8 cellular contexts compared by ENCODE assay signal in the genomic region with DNA sequence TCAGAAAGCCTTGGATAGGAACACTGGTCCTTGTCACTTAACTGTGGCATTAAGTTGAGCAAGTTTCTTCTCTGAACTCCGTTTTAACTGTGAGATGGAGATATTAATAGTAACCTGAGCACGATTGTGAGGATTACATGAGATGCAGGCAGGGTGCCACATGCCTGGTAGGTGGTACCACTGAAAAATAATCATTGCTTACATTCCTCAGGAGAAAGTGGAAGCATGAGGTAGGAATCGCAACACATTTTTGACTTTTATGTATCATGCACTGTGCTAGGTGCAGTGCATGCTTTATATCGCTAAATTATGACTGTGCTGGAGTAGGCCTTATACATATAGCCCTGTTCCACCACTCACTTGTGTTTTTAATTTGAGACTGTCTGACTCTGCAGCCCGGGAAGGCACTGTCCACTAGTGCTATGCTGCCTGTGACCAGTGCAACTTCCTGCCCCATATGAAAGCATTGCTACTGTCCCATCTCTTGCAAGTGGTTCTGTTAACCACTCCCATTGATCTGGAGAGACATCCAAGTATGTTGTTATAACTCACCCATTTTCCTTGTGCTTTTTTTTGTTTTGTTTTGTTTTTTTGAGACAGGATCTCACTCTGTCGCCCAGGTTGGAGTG. TPM values are rescaled to one million over a fixed set of nuclear protein-coding genes. Genes with fewer than 3 reads are reported as not detected.
DNase-seq lines count a peak whose midpoint lies in the region; FAIRE-seq and TF ChIP-seq lines count a peak whose summit lies in the region.

No MANE protein-coding gene starts in this region.

- peaks cover 28% of the 10 kb centered on the region for H3K4me1 Mint-ChIP-seq in Caco-2 (ENCODE audit: low read depth, unreplicated experiment)

- peak overlapping the region; percentile 85 for H3K4me2 ChIP-seq in osteoblast (ENCODE audit: insufficient read depth, low read length)

- intact Hi-C loops in Caco-2 (cut with micrococcal nuclease; ENCODE audit: unreplicated experiment) = loop anchor here (5.0 to 10.0 kb wide), 3 partner anchors 34 to 317 kb away; partner anchors contain the start of gene HORMAD2

- H3K79me2 ChIP-seq in osteoblast (ENCODE audit: insufficient read depth, low read length) = peaks cover 45% of the 10 kb centered on the region

- TF ChIP-seq CTCF in Caco-2 (IDR thresholded peaks at IDR 0.05; ENCODE audit: insufficient read depth in 1 of 2, low read depth in 1 of 2, low read length in 1 of 2, severe bottlenecking in 1 of 2, unreplicated experiment in 1 of 2) (no peak), epithelial cell of proximal tubule (conservative IDR thresholded peaks at IDR 0.05; ENCODE audit: low read depth, low read length) (no peak), osteoblast (IDR thresholded peaks at IDR 0.05; ENCODE audit: extremely low read depth, low read depth, low read length) (no peak)

- POLR2A ChIA-PET in Caco-2 (lab: Charles Lee) = no interaction called here

- peaks cover 5% of the 10 kb centered on the region for H4K20me1 ChIP-seq in osteoblast (ENCODE audit: insufficient read depth, low read length)

- DNase-seq in Caco-2 (no peak), RCC 7860 (ENCODE audit: low spot score) (peak; percentile 16), epithelial cell of proximal tubule (ENCODE audit: low read depth) (no peak), osteoblast (ENCODE audit: insufficient read length, low spot score, missing footprints) (peak; percentile 41), NCI-H510A treated with DMSO at 0.1 percent for 48 hours (lab: John Stamatoyannopoulos, UW) (no peak), NCI-H1105 (lab: John Stamatoyannopoulos, UW) (no peak), NCI-H187 (lab: John Stamatoyannopoulos, UW) (no peak)
- DNase-seq in stimulated activated CD4-positive, alpha-beta T cell treated with anti-CD3 and anti-CD28 coated beads, Interleukin-4, amount 100 ng/mL, for 4 hours = no peak

- peak overlapping the region; percentile 99 for H3K4me3 Mint-ChIP-seq in Caco-2 (ENCODE audit: unreplicated experiment)

- H3K27ac ChIP-seq in osteoblast (ENCODE audit: low read depth, low read length) = peak overlapping the region; percentile 80

- H3K9me3 ChIP-seq in Caco-2 (no peaks in the 10 kb centered on the region), osteoblast (ENCODE audit: low read depth, low read length) (no peaks in the 10 kb centered on the region)

- H3K27ac Mint-ChIP-seq in Caco-2 (ENCODE audit: unreplicated experiment) = peak overlapping the region; percentile 99

- peaks cover 30% of the 10 kb centered on the region for H3K4me1 ChIP-seq in Caco-2
- peaks cover 19% of the 10 kb centered on the region for H3K4me1 ChIP-seq in osteoblast (ENCODE audit: insufficient read depth, low read length)

- H3K36me3 ChIP-seq in Caco-2 (ENCODE audit: control insufficient read depth, insufficient read depth, low read length) = no peaks in the 10 kb centered on the region; the same call in 1 of the 2 replicates
- H3K36me3 ChIP-seq in osteoblast (ENCODE audit: insufficient read depth, low read length) = peaks cover 20% of the 10 kb centered on the region

- peak overlapping the region; percentile 98 for H2AFZ ChIP-seq in osteoblast (ENCODE audit: low read length)

- CTCF ChIA-PET in Caco-2 (lab: Charles Lee) = no interaction called here

- BruUV-seq in Caco-2 (replicated peaks; lab: Mats Ljungman, UMichigan) = no TSS peak

- peaks cover 43% of the 10 kb centered on the region for H3K36me3 Mint-ChIP-seq in Caco-2 (ENCODE audit: insufficient read depth, unreplicated experiment)

- no peaks in the 10 kb centered on the region for H3K27me3 Mint-ChIP-seq in Caco-2 (ENCODE audit: insufficient read depth, unreplicated experiment)

- FAIRE-seq in RCC 7860 (lab: Jason Lieb, UNC) = no peak

- no peaks in the 10 kb centered on the region for H3K9me3 Mint-ChIP-seq in Caco-2 (ENCODE audit: unreplicated experiment)

- H3K4me3 ChIP-seq in Caco-2 (ENCODE audit: low read depth, low read length) = peak overlapping the region; percentile 98
- H3K4me3 ChIP-seq in epithelial cell of proximal tubule (ENCODE audit: low read depth, low read length) = peak overlapping the region; percentile 96
- H3K4me3 ChIP-seq in osteoblast (ENCODE audit: insufficient read depth, low read length) = peak overlapping the region; percentile 81

- H3K27me3 ChIP-seq in Caco-2 (replicated peaks; ENCODE audit: control insufficient read depth, insufficient read depth, low read length) (no peaks in the 10 kb centered on the region), osteoblast (ENCODE audit: insufficient read depth, low read length) (no peaks in the 10 kb centered on the region)

RNA-seq across cellular contexts. Expression of gene UQCR10, which starts 1.0 kb away (rescaled TPM):
- total RNA-seq in Caco-2 (2022) = 147 and 148 TPM in 2 replicates
- total RNA-seq in epithelial cell of proximal tubule = 72.5 and 173 TPM in 2 replicates
- 43.0 and 52.1 TPM in 2 replicates for total RNA-seq in osteoblast

RNA-seq across cellular contexts. Expression of gene ZMAT5, which starts 1.4 kb away (rescaled TPM):
- total RNA-seq in Caco-2 (2022) = 13.0 and 19.7 TPM in 2 replicates
- total RNA-seq in epithelial cell of proximal tubule = 24.8 and 27.3 TPM in 2 replicates
- total RNA-seq in osteoblast = 13.0 and 15.6 TPM in 2 replicates

RNA-seq across cellular contexts. Expression of gene CABP7, which starts 48.4 kb away (rescaled TPM):
- not detected in 2 replicates for total RNA-seq in Caco-2 (2022)
- total RNA-seq in epithelial cell of proximal tubule = 0.22 TPM in 1 of 2 replicates, not detected in the other
- total RNA-seq in osteoblast = not detected in 2 replicates

Comparison
In these comparisons a context has a peak if more than half of its experiments do, and no peak if none do; other contexts are left out.
1. DNase-seq: peak in RCC 7860 (single experiment) and osteoblast (single experiment); none in Caco-2 (0 of 2), epithelial cell of proximal tubule (single experiment), NCI-H510A treated with DMSO at 0.1 percent for 48 hours (single experiment), NCI-H1105 (single experiment), NCI-H187 (0 of 2) and stimulated activated CD4-positive, alpha-beta T cell treated with anti-CD3 and anti-CD28 coated beads, Interleukin-4, amount 100 ng/mL, for 4 hours (0 of 2).
2. Peak in every context shown above with its lines, with median percentiles within 50 percentile points of each other: H3K4me3 ChIP-seq.